In genomic region chr7:108094933-108095710, GRCh38 we compare ENCODE assay signal across 8 cellular contexts. TPM values are rescaled to one million over a fixed set of nuclear protein-coding genes. Genes with fewer than 3 reads are reported as not detected.
DNase-seq lines count a peak whose midpoint lies in the region; ATAC-seq, FAIRE-seq and TF ChIP-seq lines count a peak whose summit lies in the region.

No MANE protein-coding gene starts in this region.

- POLR2A ChIA-PET in BJ (lab: Charles Lee) = interaction anchor here (0.6 kb wide), 1 partner anchor 16 kb away, joined by 3 read pairs; no protein-coding TSS in a partner anchor

- no peaks in the 10 kb centered on the region for H3K27me3 ChIP-seq in BJ (ENCODE audit: control insufficient read depth, insufficient read depth, low read length)
- H3K27me3 ChIP-seq in ascending aorta = no peaks in the 10 kb centered on the region

- no peaks in the 10 kb centered on the region for H3K9me3 Mint-ChIP-seq in stimulated activated effector memory CD8-positive, alpha-beta T cell treated with anti-CD3 and anti-CD28 coated beads, Interleukin-12 subunit alpha, Interleukin-12 subunit beta, amount 100 ng/mL, for 72 hours

- no peak overlapping the region for H3K4me3 ChIP-seq in BJ (ENCODE audit: low read depth, low read length)
- H3K4me3 ChIP-seq in ascending aorta = no peak overlapping the region

- H3K9me3 ChIP-seq in ascending aorta = no peaks in the 10 kb centered on the region

- H3K4me1 ChIP-seq in ascending aorta = peaks cover 0 to 8% of the 10 kb centered on the region in 2 donors

- peak; percentile 46 for ATAC-seq in HG03442 (IDR thresholded peaks at IDR 0.05; ENCODE audit: unreplicated experiment)
- ATAC-seq in stimulated activated effector memory CD8-positive, alpha-beta T cell treated with anti-CD3 and anti-CD28 coated beads, Interleukin-12 subunit alpha, Interleukin-12 subunit beta, amount 100 ng/mL, for 72 hours = no peak
- no peak for ATAC-seq in activated CD4-positive, CD25-positive, alpha-beta regulatory T cell treated with anti-CD3 and anti-CD28 coated beads, Interleukin-2, amount 50 U/mL, for 24 hours

- FAIRE-seq in urothelium cell line (lab: Jason Lieb, UNC) = no peak

- no peaks in the 10 kb centered on the region for H3K4me1 Mint-ChIP-seq in stimulated activated effector memory CD8-positive, alpha-beta T cell treated with anti-CD3 and anti-CD28 coated beads, Interleukin-12 subunit alpha, Interleukin-12 subunit beta, amount 100 ng/mL, for 72 hours

- TF ChIP-seq CTCF in BJ (IDR thresholded peaks at IDR 0.05; ENCODE audit: insufficient read depth, low read depth, low read length) (no peak), ascending aorta (IDR thresholded peaks at IDR 0.05) (no peak)

- CTCF ChIA-PET in BJ (lab: Yijun Ruan, JAX) = no interaction called here

- DNase-seq in BJ (ENCODE audit: low read depth) = peak; percentile 72
- peak; percentile 34 to 78 for DNase-seq in ascending aorta (ENCODE audit: low spot score in 2 of 2)
- DNase-seq in left kidney (ENCODE audit: low read depth, low spot score) = peak; percentile 77
- DNase-seq in urothelium cell line (ENCODE audit: low spot score) = peak; percentile 54
- DNase-seq in stimulated activated effector memory CD8-positive, alpha-beta T cell treated with anti-CD3 and anti-CD28 coated beads, Interleukin-12 subunit alpha, Interleukin-12 subunit beta, amount 100 ng/mL, for 72 hours (ENCODE audit: low spot score in 2 of 2) = no peak
- no peak for DNase-seq in NOMO-1 (lab: John Stamatoyannopoulos, UW; ENCODE audit: unreplicated experiment in 2 of 2)

- H3K27ac Mint-ChIP-seq in stimulated activated effector memory CD8-positive, alpha-beta T cell treated with anti-CD3 and anti-CD28 coated beads, Interleukin-12 subunit alpha, Interleukin-12 subunit beta, amount 100 ng/mL, for 72 hours = no peak overlapping the region

- H3K4me3 Mint-ChIP-seq in stimulated activated effector memory CD8-positive, alpha-beta T cell treated with anti-CD3 and anti-CD28 coated beads, Interleukin-12 subunit alpha, Interleukin-12 subunit beta, amount 100 ng/mL, for 72 hours = no peak overlapping the region

- intact Hi-C loops in ascending aorta (cut with DNase I) = loop anchor here (5.0 to 10.0 kb wide), 2 partner anchors 93 to 150 kb away; partner anchors contain the start of gene LAMB1

- H3K27ac ChIP-seq in ascending aorta = no peak overlapping the region

- H3K36me3 ChIP-seq in BJ (ENCODE audit: control insufficient read depth, insufficient read depth, low read length) (no peaks in the 10 kb centered on the region), ascending aorta (no peaks in the 10 kb centered on the region)

- no peaks in the 10 kb centered on the region for H3K36me3 Mint-ChIP-seq in stimulated activated effector memory CD8-positive, alpha-beta T cell treated with anti-CD3 and anti-CD28 coated beads, Interleukin-12 subunit alpha, Interleukin-12 subunit beta, amount 100 ng/mL, for 72 hours

RNA-seq across cellular contexts. Expression of gene LAMB4, which starts 35.0 kb away (rescaled TPM):
- 0.16 and 0.20 TPM in 2 replicates for polyA plus RNA-seq in BJ (2011; rRNA removed)
- polyA minus RNA-seq in BJ (2011; rRNA and poly(A)+ RNA removed) = not detected in 2 replicates
- not detected for total RNA-seq in ascending aorta

Comparison
In these comparisons a context has a peak if more than half of its experiments do, and no peak if none do; other contexts are left out.
1. DNase-seq: peak in BJ (single experiment), ascending aorta (2 of 2), left kidney (single experiment) and urothelium cell line (single experiment); none in stimulated activated effector memory CD8-positive, alpha-beta T cell treated with anti-CD3 and anti-CD28 coated beads, Interleukin-12 subunit alpha, Interleukin-12 subunit beta, amount 100 ng/mL, for 72 hours (0 of 2) and NOMO-1 (0 of 2).